Comparison of ENCODE assay signal across 10 cellular contexts in genomic region chr4:148007303-148007702, GRCh38.
DNase-seq lines count a peak whose midpoint lies in the region; ATAC-seq and TF ChIP-seq lines count a peak whose summit lies in the region.
"Had no signal": no experiment of that assay in that cellular context is flagged by ENCODE, and none has a peak within 500 bp of the region (broad histone marks: within the 10 kb centered on the region; RNA-seq: fewer than 3 reads in every experiment).

No MANE protein-coding gene starts in this region.

- in situ Hi-C loops in ACHN (cut with HindIII; ENCODE audit: low pct_ligation_motif_present, low pct_unique_long_range_greater_than_20kb, low sequenced_read_pairs) (no loop called here), brain microvascular endothelial cell (cut with HindIII; ENCODE audit: low pct_ligation_motif_present, low sequenced_read_pairs) (no loop called here)

- peaks cover 3% of the 10 kb centered on the region for H3K9me3 Mint-ChIP-seq in activated T-cell treated with anti-CD3 and anti-CD28 coated beads, Interleukin-2, amount 50 U/mL, for 4 hours

- peaks cover 1% of the 10 kb centered on the region for H3K36me3 Mint-ChIP-seq in activated T-cell treated with anti-CD3 and anti-CD28 coated beads, Interleukin-2, amount 50 U/mL, for 4 hours (ENCODE audit: insufficient read depth)

- 50 to 78% methylated on average over 7 of the region's 7 CpGs for WGBS in lung, 2 donors

- no peak overlapping the region for H3K4me3 ChIP-seq in brain microvascular endothelial cell (ENCODE audit: low read depth, low read length)
- no peak overlapping the region for H3K4me3 ChIP-seq in lung
- no peak overlapping the region for H3K4me3 ChIP-seq in H7 (ENCODE audit: insufficient read depth, low read depth, low read length)

- DNase-seq in ACHN (peak; percentile 94), HS-27A (ENCODE audit: low read depth) (peak; percentile 75), brain microvascular endothelial cell (peak; percentile 96), lung (ENCODE audit: low spot score) (no peak), T-helper 1 cell (no peak), DMS 273 (lab: John Stamatoyannopoulos, UW; ENCODE audit: unreplicated experiment) (no peak), H7 (no peak)
- no peak for DNase-seq in activated T-cell treated with anti-CD3 and anti-CD28 coated beads, Interleukin-2, amount 50 U/mL, for 4 hours
- DNase-seq: effector CD4-positive, alpha-beta T cell had no signal

- H3K36me3 ChIP-seq in brain microvascular endothelial cell (replicated peaks) (no peaks in the 10 kb centered on the region), lung (ENCODE audit: control insufficient read depth in 2 of 2, insufficient read depth in 2 of 2, low read length in 2 of 2) (no peaks in the 10 kb centered on the region), H7 (replicated peaks; ENCODE audit: control insufficient read depth, insufficient read depth, low read length) (no peaks in the 10 kb centered on the region)

- H3K27ac ChIP-seq in brain microvascular endothelial cell (peak overlapping the region; percentile 77), lung (ENCODE audit: low read depth in 1 of 2, low read length in 1 of 2) (peak overlapping the region in 1 of 2 donors; percentile 24)

- peak; percentile 47 for ATAC-seq in lung (ENCODE audit: insufficient read depth, low FRiP score)
- no peak for ATAC-seq in activated T-cell treated with anti-CD3 and anti-CD28 coated beads, Interleukin-2, amount 50 U/mL, for 4 hours

- H3K4me1 ChIP-seq in lung (ENCODE audit: control insufficient read depth in 2 of 2, insufficient read depth in 2 of 2, low read length in 2 of 2): peaks cover 5 to 17% of the 10 kb centered on the region in 2 donors

- H3K27me3 ChIP-seq in brain microvascular endothelial cell (replicated peaks) (no peaks in the 10 kb centered on the region), lung (ENCODE audit: control insufficient read depth, insufficient read depth) (no peaks in the 10 kb centered on the region), H7 (ENCODE audit: control insufficient read depth, insufficient read depth, low read length) (no peaks in the 10 kb centered on the region)

- peaks cover 0 to 2% of the 10 kb centered on the region in 2 donors for H3K9me3 ChIP-seq in lung (ENCODE audit: control insufficient read depth in 2 of 2, insufficient read depth in 1 of 2, low read length in 1 of 2)

- peaks cover 11% of the 10 kb centered on the region for H3K4me1 Mint-ChIP-seq in activated T-cell treated with anti-CD3 and anti-CD28 coated beads, Interleukin-2, amount 50 U/mL, for 4 hours (ENCODE audit: low read depth)

- no peak overlapping the region for H3K4me3 Mint-ChIP-seq in activated T-cell treated with anti-CD3 and anti-CD28 coated beads, Interleukin-2, amount 50 U/mL, for 4 hours
- H3K4me3 Mint-ChIP-seq: T-helper 1 cell treated with Interleukin-12 subunit alpha and Interleukin-12 subunit beta and Interleukin-4 antibody, amounts not matched to agents 30 μg/mL and 1 μg/mL, for 36 hours had no signal

- no peaks in the 10 kb centered on the region for H3K27me3 Mint-ChIP-seq in activated T-cell treated with anti-CD3 and anti-CD28 coated beads, Interleukin-2, amount 50 U/mL, for 4 hours (ENCODE audit: low read depth)

- TF ChIP-seq CTCF in brain microvascular endothelial cell (IDR thresholded peaks at IDR 0.05; ENCODE audit: low read depth, low read length, missing control alignments) (no peak), lung (IDR thresholded peaks at IDR 0.05; ENCODE audit: control extremely low read depth, extremely low read depth) (no peak)

Comparison
In these comparisons a context has a peak if more than half of its experiments do, and no peak if none do; other contexts are left out.
1. DNase-seq: peak in ACHN (single experiment), HS-27A (single experiment) and brain microvascular endothelial cell (single experiment); none in lung (single experiment), T-helper 1 cell (0 of 5), DMS 273 (single experiment), H7 (single experiment) and activated T-cell treated with anti-CD3 and anti-CD28 coated beads, Interleukin-2, amount 50 U/mL, for 4 hours (single experiment).